In the genomic region with DNA sequence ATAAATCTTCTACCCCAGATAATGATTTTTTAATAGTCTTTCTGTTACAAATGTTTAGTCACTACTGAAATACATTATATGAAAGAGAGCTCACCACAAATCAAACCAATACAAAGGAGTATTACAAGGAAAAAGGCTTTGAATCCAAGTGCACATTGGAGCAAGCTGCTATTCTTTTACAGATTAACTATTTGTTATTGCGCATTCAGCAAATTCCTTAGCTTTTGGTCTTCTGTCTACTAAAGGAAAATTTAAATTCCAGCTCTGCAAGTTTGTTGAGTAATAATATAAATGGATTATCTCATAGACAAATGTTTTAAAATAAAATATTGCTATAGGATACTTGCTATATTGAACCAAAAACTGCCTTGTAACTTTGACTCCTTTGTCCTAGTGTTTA, we compare ENCODE assay signal across 2 cellular contexts.
TF ChIP-seq lines count a peak whose summit lies in the region.

No MANE protein-coding gene starts in this region.

TF ChIP-seq in GM23338, 12 proteins besides CTCF, POLR2A, EP300 and RAD21:
- no peak for TF ChIP-seq ZNF462 (CRISPR knock-in tag; IDR thresholded peaks at IDR 0.05)
- TF ChIP-seq STAT1 (IDR thresholded peaks at IDR 0.05; ENCODE audit: unreplicated experiment) = no peak
- TF ChIP-seq ZNF114 (CRISPR knock-in tag; IDR thresholded peaks at IDR 0.05) = no peak
- TF ChIP-seq EZH2phosphoT487 (IDR thresholded peaks at IDR 0.05; ENCODE audit: unreplicated experiment) = no peak
- TF ChIP-seq CREB1 (CRISPR knock-in tag; IDR thresholded peaks at IDR 0.05; ENCODE audit: low read depth) = no peak
- TF ChIP-seq, protein P1, sequence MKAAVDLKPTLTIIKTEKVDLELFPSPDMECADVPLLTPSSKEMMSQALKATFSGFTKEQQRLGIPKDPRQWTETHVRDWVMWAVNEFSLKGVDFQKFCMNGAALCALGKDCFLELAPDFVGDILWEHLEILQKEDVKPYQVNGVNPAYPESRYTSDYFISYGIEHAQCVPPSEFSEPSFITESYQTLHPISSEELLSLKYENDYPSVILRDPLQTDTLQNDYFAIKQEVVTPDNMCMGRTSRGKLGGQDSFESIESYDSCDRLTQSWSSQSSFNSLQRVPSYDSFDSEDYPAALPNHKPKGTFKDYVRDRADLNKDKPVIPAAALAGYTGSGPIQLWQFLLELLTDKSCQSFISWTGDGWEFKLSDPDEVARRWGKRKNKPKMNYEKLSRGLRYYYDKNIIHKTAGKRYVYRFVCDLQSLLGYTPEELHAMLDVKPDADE (IDR thresholded peaks at IDR 0.05) = no peak
- TF ChIP-seq NANOG (IDR thresholded peaks at IDR 0.05; ENCODE audit: borderline replicate concordance) = no peak
- TF ChIP-seq, protein P2, sequence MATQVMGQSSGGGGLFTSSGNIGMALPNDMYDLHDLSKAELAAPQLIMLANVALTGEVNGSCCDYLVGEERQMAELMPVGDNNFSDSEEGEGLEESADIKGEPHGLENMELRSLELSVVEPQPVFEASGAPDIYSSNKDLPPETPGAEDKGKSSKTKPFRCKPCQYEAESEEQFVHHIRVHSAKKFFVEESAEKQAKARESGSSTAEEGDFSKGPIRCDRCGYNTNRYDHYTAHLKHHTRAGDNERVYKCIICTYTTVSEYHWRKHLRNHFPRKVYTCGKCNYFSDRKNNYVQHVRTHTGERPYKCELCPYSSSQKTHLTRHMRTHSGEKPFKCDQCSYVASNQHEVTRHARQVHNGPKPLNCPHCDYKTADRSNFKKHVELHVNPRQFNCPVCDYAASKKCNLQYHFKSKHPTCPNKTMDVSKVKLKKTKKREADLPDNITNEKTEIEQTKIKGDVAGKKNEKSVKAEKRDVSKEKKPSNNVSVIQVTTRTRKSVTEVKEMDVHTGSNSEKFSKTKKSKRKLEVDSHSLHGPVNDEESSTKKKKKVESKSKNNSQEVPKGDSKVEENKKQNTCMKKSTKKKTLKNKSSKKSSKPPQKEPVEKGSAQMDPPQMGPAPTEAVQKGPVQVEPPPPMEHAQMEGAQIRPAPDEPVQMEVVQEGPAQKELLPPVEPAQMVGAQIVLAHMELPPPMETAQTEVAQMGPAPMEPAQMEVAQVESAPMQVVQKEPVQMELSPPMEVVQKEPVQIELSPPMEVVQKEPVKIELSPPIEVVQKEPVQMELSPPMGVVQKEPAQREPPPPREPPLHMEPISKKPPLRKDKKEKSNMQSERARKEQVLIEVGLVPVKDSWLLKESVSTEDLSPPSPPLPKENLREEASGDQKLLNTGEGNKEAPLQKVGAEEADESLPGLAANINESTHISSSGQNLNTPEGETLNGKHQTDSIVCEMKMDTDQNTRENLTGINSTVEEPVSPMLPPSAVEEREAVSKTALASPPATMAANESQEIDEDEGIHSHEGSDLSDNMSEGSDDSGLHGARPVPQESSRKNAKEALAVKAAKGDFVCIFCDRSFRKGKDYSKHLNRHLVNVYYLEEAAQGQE (IDR thresholded peaks at IDR 0.05; ENCODE audit: unreplicated experiment) = no peak
TF ChIP-seq in GM23338: peak in this region for 0.

TF ChIP-seq in WTC11, 78 proteins besides CTCF, POLR2A, EP300 and RAD21 (continued from another document):
- TF ChIP-seq MLX (CRISPR knock-in tag; IDR thresholded peaks at IDR 0.05) (no peak), AR (CRISPR knock-in tag; IDR thresholded peaks at IDR 0.05) (no peak), NR2C2 (CRISPR knock-in tag; IDR thresholded peaks at IDR 0.05) (no peak), USF1 (CRISPR knock-in tag; IDR thresholded peaks at IDR 0.05) (no peak), SMAD4 (CRISPR knock-in tag; IDR thresholded peaks at IDR 0.05) (no peak), E2F4 (CRISPR knock-in tag; IDR thresholded peaks at IDR 0.05; ENCODE audit: borderline replicate concordance, low read depth) (no peak), EMX1 (CRISPR knock-in tag; IDR thresholded peaks at IDR 0.05) (no peak)
- TF ChIP-seq, protein P3, sequence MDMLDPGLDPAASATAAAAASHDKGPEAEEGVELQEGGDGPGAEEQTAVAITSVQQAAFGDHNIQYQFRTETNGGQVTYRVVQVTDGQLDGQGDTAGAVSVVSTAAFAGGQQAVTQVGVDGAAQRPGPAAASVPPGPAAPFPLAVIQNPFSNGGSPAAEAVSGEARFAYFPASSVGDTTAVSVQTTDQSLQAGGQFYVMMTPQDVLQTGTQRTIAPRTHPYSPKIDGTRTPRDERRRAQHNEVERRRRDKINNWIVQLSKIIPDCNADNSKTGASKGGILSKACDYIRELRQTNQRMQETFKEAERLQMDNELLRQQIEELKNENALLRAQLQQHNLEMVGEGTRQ (CRISPR knock-in tag; IDR thresholded peaks at IDR 0.05) = no peak
- TF ChIP-seq, protein P4, sequence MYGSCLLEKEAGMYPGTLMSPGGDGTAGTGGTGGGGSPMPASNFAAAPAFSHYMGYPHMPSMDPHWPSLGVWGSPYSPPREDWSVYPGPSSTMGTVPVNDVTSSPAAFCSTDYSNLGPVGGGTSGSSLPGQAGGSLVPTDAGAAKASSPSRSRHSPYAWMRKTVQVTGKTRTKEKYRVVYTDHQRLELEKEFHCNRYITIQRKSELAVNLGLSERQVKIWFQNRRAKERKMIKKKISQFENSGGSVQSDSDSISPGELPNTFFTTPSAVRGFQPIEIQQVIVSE (CRISPR knock-in tag; IDR thresholded peaks at IDR 0.05; ENCODE audit: borderline replicate concordance) = no peak
- TF ChIP-seq, protein P5, sequence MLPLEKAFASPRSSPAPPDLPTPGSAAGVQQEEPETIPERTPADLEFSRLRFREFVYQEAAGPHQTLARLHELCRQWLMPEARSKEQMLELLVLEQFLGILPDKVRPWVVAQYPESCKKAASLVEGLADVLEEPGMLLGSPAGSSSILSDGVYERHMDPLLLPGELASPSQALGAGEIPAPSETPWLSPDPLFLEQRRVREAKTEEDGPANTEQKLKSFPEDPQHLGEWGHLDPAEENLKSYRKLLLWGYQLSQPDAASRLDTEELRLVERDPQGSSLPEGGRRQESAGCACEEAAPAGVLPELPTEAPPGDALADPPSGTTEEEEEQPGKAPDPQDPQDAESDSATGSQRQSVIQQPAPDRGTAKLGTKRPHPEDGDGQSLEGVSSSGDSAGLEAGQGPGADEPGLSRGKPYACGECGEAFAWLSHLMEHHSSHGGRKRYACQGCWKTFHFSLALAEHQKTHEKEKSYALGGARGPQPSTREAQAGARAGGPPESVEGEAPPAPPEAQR (CRISPR knock-in tag; IDR thresholded peaks at IDR 0.05) = no peak
